In genomic region chr14:51258280-51258679, GRCh38 we compare ENCODE assay signal across 24 cellular contexts.
"Had no signal": no experiment of that assay in that cellular context is flagged by ENCODE, and none has a peak within 500 bp of the region (broad histone marks: within the 10 kb centered on the region; RNA-seq: fewer than 3 reads in every experiment).

No MANE protein-coding gene starts in this region.

- H3K27me3 ChIP-seq: brain microvascular endothelial cell, dorsolateral prefrontal cortex had no signal

- DNase-seq: activated B cell treated with CpG ODN at 0.5 μM for 24 hours; activated CD4-positive, alpha-beta T cell treated with anti-CD3 and anti-CD28 coated beads for 48 hours; activated CD4-positive, alpha-beta T cell treated with anti-CD3 and anti-CD28 coated beads, Interleukin-2, amount 50 U/mL, for 1 hour; activated CD4-positive, alpha-beta T cell treated with anti-CD3 and anti-CD28 coated beads, Interleukin-2, amount 50 U/mL, for 48 hours; activated CD8-positive, alpha-beta memory T cell treated with anti-CD3 and anti-CD28 coated beads for 24 hours; activated CD8-positive, alpha-beta T cell treated with anti-CD3 and anti-CD28 coated beads for 36 hours; activated effector memory CD4-positive, alpha-beta T cell treated with Interleukin-2 at 50 U/mL for 16 hours; activated gamma-delta T cell treated with Interleukin-2 at 50 U/mL for 16 hours; activated naive CD4-positive, alpha-beta T cell treated with anti-CD3 and anti-CD28 coated beads, Interleukin-2, amount 50 U/mL, for 16 hours; activated naive CD4-positive, alpha-beta T cell treated with Interleukin-2 at 50 U/mL for 16 hours; activated T-cell treated with anti-CD3 and anti-CD28 coated beads, Interleukin-2, amount 50 U/mL, for 4 hours; amniotic stem cell; anterior cingulate cortex; brain microvascular endothelial cell; dorsolateral prefrontal cortex; effector memory CD4-positive, alpha-beta T cell; endodermal cell; foreskin fibroblast; head of caudate nucleus; T-helper 17 cell; T1000; WERI-Rb-1 had no signal

- H3K27ac ChIP-seq: brain microvascular endothelial cell, coronary artery, dorsolateral prefrontal cortex, WERI-Rb-1 had no signal

- FAIRE-seq: bronchial epithelial cell had no signal

- H3K4me3 ChIP-seq: coronary artery, dorsolateral prefrontal cortex had no signal
